ENCODE assay signal across 9 cellular contexts in the genomic region with DNA sequence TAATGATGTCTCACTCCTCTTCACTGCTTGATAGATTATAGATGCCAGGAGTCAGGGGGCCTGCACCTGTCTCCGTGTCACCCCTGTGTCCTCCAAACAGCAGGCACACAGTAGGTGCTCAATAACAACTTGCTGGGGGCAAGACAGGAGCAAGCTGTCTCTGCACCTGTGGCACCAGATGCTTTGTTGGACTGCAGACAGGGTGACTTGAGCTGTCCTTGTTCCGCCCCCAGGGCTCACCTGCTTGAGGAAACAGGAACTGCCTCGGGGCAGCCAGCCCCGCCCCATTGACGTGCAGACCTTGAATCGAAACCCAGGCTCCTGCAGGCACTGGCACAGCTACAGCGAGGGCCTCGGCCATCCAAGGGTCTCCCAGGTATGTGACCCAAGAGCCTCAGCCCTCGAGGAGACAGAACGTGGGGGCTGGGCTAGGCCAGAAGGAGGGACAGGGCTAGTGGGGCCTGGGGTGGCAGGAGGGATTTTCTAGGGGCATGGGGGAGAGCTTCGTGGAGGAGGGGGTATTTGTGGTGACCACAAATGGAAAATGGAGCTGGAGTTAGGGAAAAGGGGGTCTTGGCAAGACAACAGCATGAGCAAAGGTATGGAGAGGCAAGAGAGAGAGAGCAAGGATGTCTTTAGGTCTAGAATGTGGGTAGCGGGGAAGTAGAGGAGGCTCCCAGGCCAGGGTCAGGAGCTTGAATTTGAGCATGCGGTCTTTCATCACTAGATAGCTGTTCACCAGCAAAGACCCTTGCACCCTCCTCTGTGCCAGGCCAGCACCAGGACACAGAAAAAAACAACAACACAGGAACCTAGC. TPM values are rescaled to one million over a fixed set of nuclear protein-coding genes. Genes with fewer than 3 reads are reported as not detected.
DNase-seq lines count a peak whose midpoint lies in the region; ATAC-seq, FAIRE-seq and TF ChIP-seq lines count a peak whose summit lies in the region.
"Had no signal": no experiment of that assay in that cellular context is flagged by ENCODE, and none has a peak within 500 bp of the region (broad histone marks: within the 10 kb centered on the region; RNA-seq: fewer than 3 reads in every experiment).

A gene with protein sequence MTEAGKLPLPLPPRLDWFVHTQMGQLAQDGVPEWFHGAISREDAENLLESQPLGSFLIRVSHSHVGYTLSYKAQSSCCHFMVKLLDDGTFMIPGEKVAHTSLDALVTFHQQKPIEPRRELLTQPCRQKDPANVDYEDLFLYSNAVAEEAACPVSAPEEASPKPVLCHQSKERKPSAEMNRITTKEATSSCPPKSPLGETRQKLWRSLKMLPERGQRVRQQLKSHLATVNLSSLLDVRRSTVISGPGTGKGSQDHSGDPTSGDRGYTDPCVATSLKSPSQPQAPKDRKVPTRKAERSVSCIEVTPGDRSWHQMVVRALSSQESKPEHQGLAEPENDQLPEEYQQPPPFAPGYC (plus strand): TSS at position 287 of the 817 bp plus-strand sequence. CDS start 5,066 bp downstream, outside the sequence.

- H2BK15ac ChIP-seq in mesenchymal stem cell (ENCODE audit: low read depth, poor library complexity, severe bottlenecking): no peak within 1 kb of the TSS

- DNase-seq in GM12864 (ENCODE audit: low read depth): peak; percentile 97
- DNase-seq in HCT116 (ENCODE audit: low read depth, low spot score): peak; percentile 77
- peak; percentile 45 for DNase-seq in NCI-H345 (lab: John Stamatoyannopoulos, UW)
- DNase-seq in activated CD8-positive, alpha-beta memory T cell treated with anti-CD3 and anti-CD28 coated beads, Interleukin-2, amount 50 U/mL, for 1 hour (ENCODE audit: extremely low read depth): peak; percentile 53
- DNase-seq in iPS DF 19.7 (ENCODE audit: low read depth, low spot score): peak; percentile 75
- peak; percentile 59 for DNase-seq in stimulated activated CD8-positive, alpha-beta memory T cell treated with anti-CD3 and anti-CD28 coated beads, Interleukin-12 subunit alpha, Interleukin-12 subunit beta, amount 100 ng/mL, for 4 hours (ENCODE audit: low read depth)
- DNase-seq in mesenchymal stem cell: no peak
- no peak for DNase-seq in H54 (ENCODE audit: insufficient read length, low spot score)

- WGBS in mesenchymal stem cell: 41% methylated on average over 12 of the region's 13 CpGs

- peak; percentile 97 for ATAC-seq in HCT116

- no peak within 1 kb of the TSS for H2BK120ac ChIP-seq in mesenchymal stem cell (ENCODE audit: low read depth, low read length)

- H3K4me1 ChIP-seq in HCT116 (ENCODE audit: control insufficient read depth in 1 of 2, insufficient read depth in 2 of 2, low read length in 2 of 2) (peaks cover 17 to 31% of the 10 kb centered on the region in 2 experiments), mesenchymal stem cell (ENCODE audit: control insufficient read depth, insufficient read depth, low read depth, low read length) (peaks cover 3% of the 10 kb centered on the region)

- no peak within 1 kb of the TSS for H3K4ac ChIP-seq in mesenchymal stem cell (ENCODE audit: low read depth in 1 of 2, low read length in 2 of 2)

- no peak within 1 kb of the TSS for H2BK5ac ChIP-seq in mesenchymal stem cell (ENCODE audit: low read depth, low read length, poor library complexity, severe bottlenecking)

- H3K79me1 ChIP-seq in mesenchymal stem cell (replicated peaks; ENCODE audit: low read length, poor library complexity, severe bottlenecking): no peaks in the 10 kb centered on the region

- no peaks in the 10 kb centered on the region for H4K20me1 ChIP-seq in HCT116 (ENCODE audit: insufficient read depth)

- H3K14ac ChIP-seq in mesenchymal stem cell (ENCODE audit: low read length in 2 of 2): no peak within 1 kb of the TSS

- H4K8ac ChIP-seq in mesenchymal stem cell (ENCODE audit: low read length): no peak within 1 kb of the TSS

- peaks cover 9% of the 10 kb centered on the region; the same call in 1 of the 2 replicates for H3K79me2 ChIP-seq in HCT116 (ENCODE audit: insufficient read depth, low read length)

- H3K9me2 ChIP-seq in HCT116 (ENCODE audit: insufficient read depth): no peaks in the 10 kb centered on the region

- H3K27me3 ChIP-seq in HCT116 (ENCODE audit: insufficient read depth, low read length): no peaks in the 10 kb centered on the region
- peaks cover 3 to 10% of the 10 kb centered on the region in 2 experiments for H3K27me3 ChIP-seq in mesenchymal stem cell (ENCODE audit: control insufficient read depth in 1 of 2, insufficient read depth in 1 of 2, low read length in 2 of 2)

- H3K9ac ChIP-seq in HCT116 (ENCODE audit: low read length) (peak within 1 kb of the TSS; percentile 73), mesenchymal stem cell (ENCODE audit: low read length) (no peak within 1 kb of the TSS)

- peak within 1 kb of the TSS; percentile 85 for H3K4me3 ChIP-seq in GM12864 (ENCODE audit: low read depth, low read length)
- peak within 1 kb of the TSS; percentile 61 to 71 for H3K4me3 ChIP-seq in HCT116 (replicated peaks in 1 of 2; ENCODE audit: low read depth in 1 of 2, low read length in 2 of 2)
- no peak within 1 kb of the TSS for H3K4me3 ChIP-seq in mesenchymal stem cell (ENCODE audit: insufficient read depth in 1 of 2, low read depth in 1 of 2, low read length in 2 of 2)

- H2AFZ ChIP-seq in HCT116 (ENCODE audit: low read depth, low read length, poor library complexity, severe bottlenecking) (no peak within 1 kb of the TSS), mesenchymal stem cell (ENCODE audit: low read depth, low read length) (no peak within 1 kb of the TSS)

- TF ChIP-seq CTCF in GM12864 (IDR thresholded peaks at IDR 0.05; ENCODE audit: low read depth, low read length, missing control alignments): no peak
- TF ChIP-seq CTCF in HCT116 (IDR thresholded peaks at IDR 0.05 in 2 of 3, conservative IDR thresholded peaks at IDR 0.05 in 1 of 3; ENCODE audit: borderline replicate concordance in 1 of 3, insufficient read depth in 1 of 3, low read depth in 2 of 3, low read length in 2 of 3): no peak

- no peak for FAIRE-seq in H54 (lab: Jason Lieb, UNC)

- POLR2A ChIA-PET in HCT116 (lab: Charles Lee): interaction anchor here (0.7 to 1.2 kb wide), 4 partner anchors 13 to 102 kb away, joined by 3 to 6 read pairs (median 3); no protein-coding TSS in a partner anchor

- H3K9me3 ChIP-seq in HCT116 (ENCODE audit: control insufficient read depth in 1 of 2, insufficient read depth in 1 of 2, low read depth in 1 of 2, low read length in 2 of 2) (no peaks in the 10 kb centered on the region), mesenchymal stem cell (ENCODE audit: control insufficient read depth, low read length) (no peaks in the 10 kb centered on the region)

- intact Hi-C loops in HCT116 (cut with micrococcal nuclease): no loop called here

- no peak within 1 kb of the TSS for H2BK12ac ChIP-seq in mesenchymal stem cell (ENCODE audit: low read length in 2 of 2)

- no peaks in the 10 kb centered on the region for H3K36me3 ChIP-seq in HCT116 (ENCODE audit: control insufficient read depth in 1 of 2, insufficient read depth in 2 of 2, low read length in 2 of 2)
- H3K36me3 ChIP-seq in mesenchymal stem cell (ENCODE audit: control insufficient read depth in 1 of 2, insufficient read depth in 2 of 2, low read depth in 1 of 2, low read length in 2 of 2): no peaks in the 10 kb centered on the region

- RAD21 ChIA-PET in HCT116 (lab: Charles Lee; ENCODE audit: low non-redundant PET in 1 of 2, low total read pairs in 2 of 2, uncharacterized antibody in 2 of 2, unreplicated experiment in 2 of 2): interaction anchor here (0.5 to 1.3 kb wide), 3 partner anchors 8 to 77 kb away, joined by 4 to 7 read pairs (median 7); no protein-coding TSS in a partner anchor

- TF ChIP-seq RAD21 in HCT116 (IDR thresholded peaks at IDR 0.05; ENCODE audit: low read depth): no peak

- H3K23ac ChIP-seq in mesenchymal stem cell (ENCODE audit: low read length in 2 of 2): no peak within 1 kb of the TSS

- H3K4me2 ChIP-seq in HCT116 (ENCODE audit: low read length): peak within 1 kb of the TSS; percentile 86
- H3K4me2 ChIP-seq in mesenchymal stem cell (ENCODE audit: low read length, poor library complexity, severe bottlenecking): no peak within 1 kb of the TSS

- BruUV-seq in HCT116 (replicated peaks; lab: Mats Ljungman, UMichigan): no TSS peak

- CTCF ChIA-PET in HCT116 (lab: Charles Lee): interaction anchor here (0.9 kb wide), 1 partner anchor 33 kb away, joined by 3 read pairs; no protein-coding TSS in a partner anchor

- H4K91ac ChIP-seq in mesenchymal stem cell (ENCODE audit: low read length): no peak within 1 kb of the TSS

- TF ChIP-seq POLR2A in HCT116 (IDR thresholded peaks at IDR 0.05; ENCODE audit: borderline replicate concordance, extremely low read depth, insufficient read depth, insufficient read length) (no peak), H54 (IDR thresholded peaks at IDR 0.05; ENCODE audit: low read depth, low read length) (no peak)

- no peak within 1 kb of the TSS for H2AK5ac ChIP-seq in mesenchymal stem cell (ENCODE audit: low read length, severe bottlenecking)

- H3K27ac ChIP-seq in HCT116 (ENCODE audit: low read depth, low read length): peak within 1 kb of the TSS; percentile 69
- no peak within 1 kb of the TSS for H3K27ac ChIP-seq in mesenchymal stem cell (ENCODE audit: low read length, poor library complexity, severe bottlenecking)

- no peak within 1 kb of the TSS for H3K18ac ChIP-seq in mesenchymal stem cell (ENCODE audit: low read depth in 1 of 2, low read length in 2 of 2)

TF ChIP-seq in HCT116, 20 proteins besides CTCF, POLR2A, EP300 and RAD21 (continues in another document):
- TF ChIP-seq, protein P1, sequence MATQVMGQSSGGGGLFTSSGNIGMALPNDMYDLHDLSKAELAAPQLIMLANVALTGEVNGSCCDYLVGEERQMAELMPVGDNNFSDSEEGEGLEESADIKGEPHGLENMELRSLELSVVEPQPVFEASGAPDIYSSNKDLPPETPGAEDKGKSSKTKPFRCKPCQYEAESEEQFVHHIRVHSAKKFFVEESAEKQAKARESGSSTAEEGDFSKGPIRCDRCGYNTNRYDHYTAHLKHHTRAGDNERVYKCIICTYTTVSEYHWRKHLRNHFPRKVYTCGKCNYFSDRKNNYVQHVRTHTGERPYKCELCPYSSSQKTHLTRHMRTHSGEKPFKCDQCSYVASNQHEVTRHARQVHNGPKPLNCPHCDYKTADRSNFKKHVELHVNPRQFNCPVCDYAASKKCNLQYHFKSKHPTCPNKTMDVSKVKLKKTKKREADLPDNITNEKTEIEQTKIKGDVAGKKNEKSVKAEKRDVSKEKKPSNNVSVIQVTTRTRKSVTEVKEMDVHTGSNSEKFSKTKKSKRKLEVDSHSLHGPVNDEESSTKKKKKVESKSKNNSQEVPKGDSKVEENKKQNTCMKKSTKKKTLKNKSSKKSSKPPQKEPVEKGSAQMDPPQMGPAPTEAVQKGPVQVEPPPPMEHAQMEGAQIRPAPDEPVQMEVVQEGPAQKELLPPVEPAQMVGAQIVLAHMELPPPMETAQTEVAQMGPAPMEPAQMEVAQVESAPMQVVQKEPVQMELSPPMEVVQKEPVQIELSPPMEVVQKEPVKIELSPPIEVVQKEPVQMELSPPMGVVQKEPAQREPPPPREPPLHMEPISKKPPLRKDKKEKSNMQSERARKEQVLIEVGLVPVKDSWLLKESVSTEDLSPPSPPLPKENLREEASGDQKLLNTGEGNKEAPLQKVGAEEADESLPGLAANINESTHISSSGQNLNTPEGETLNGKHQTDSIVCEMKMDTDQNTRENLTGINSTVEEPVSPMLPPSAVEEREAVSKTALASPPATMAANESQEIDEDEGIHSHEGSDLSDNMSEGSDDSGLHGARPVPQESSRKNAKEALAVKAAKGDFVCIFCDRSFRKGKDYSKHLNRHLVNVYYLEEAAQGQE (IDR thresholded peaks at IDR 0.05; ENCODE audit: low read depth): no peak

RNA-seq across cellular contexts. Expression of the gene that starts here (rescaled TPM):
- 21.4 TPM for total RNA-seq in HCT116 (2021; ENCODE audit: unreplicated experiment)
- 25.0 and 30.2 TPM in 2 replicates for polyA plus RNA-seq in HCT116 (2012)
- polyA plus RNA-seq in mesenchymal stem cell (2013, experiment 1 of 2): not detected
- polyA plus RNA-seq in mesenchymal stem cell (2013, experiment 2 of 2): not detected
- total RNA-seq: LHCN-M2 had no signal

Comparison
In these comparisons a context has a peak if more than half of its experiments do, and no peak if none do; other contexts are left out.
1. DNase-seq: peak in GM12864 (single experiment), HCT116 (single experiment), NCI-H345 (single experiment), activated CD8-positive, alpha-beta memory T cell treated with anti-CD3 and anti-CD28 coated beads, Interleukin-2, amount 50 U/mL, for 1 hour (single experiment), iPS DF 19.7 (single experiment) and stimulated activated CD8-positive, alpha-beta memory T cell treated with anti-CD3 and anti-CD28 coated beads, Interleukin-12 subunit alpha, Interleukin-12 subunit beta, amount 100 ng/mL, for 4 hours (single experiment); none in mesenchymal stem cell (single experiment) and H54 (single experiment).
2. H3K4me3 ChIP-seq: peak in GM12864 (single experiment) and HCT116 (2 of 2); none in mesenchymal stem cell (0 of 2).